Comparison of ENCODE assay signal across 32 cellular contexts in genomic region chr7:54885285-54885684, GRCh38.
"Had no signal": no experiment of that assay in that cellular context is flagged by ENCODE, and none has a peak within 500 bp of the region (broad histone marks: within the 10 kb centered on the region; RNA-seq: fewer than 3 reads in every experiment).

No MANE protein-coding gene starts in this region.

- H3K27me3 ChIP-seq: adrenal gland, body of pancreas, brain microvascular endothelial cell, breast epithelium had no signal

- H3K9me3 ChIP-seq: adrenal gland, body of pancreas, breast epithelium had no signal

- H3K4me3 ChIP-seq: adrenal gland, body of pancreas, breast epithelium had no signal

- DNase-seq: activated CD4-positive, alpha-beta memory T cell treated with anti-CD3 and anti-CD28 coated beads, Interleukin-2, amount 10 ng/mL, durations not matched to agents 7 days and 5 days; activated CD4-positive, alpha-beta T cell treated with anti-CD3 and anti-CD28 coated beads for 1 hour; activated CD4-positive, alpha-beta T cell treated with anti-CD3 and anti-CD28 coated beads for 36 hours; activated CD4-positive, alpha-beta T cell treated with anti-CD3 and anti-CD28 coated beads for 48 hours; activated CD4-positive, alpha-beta T cell treated with anti-CD3 and anti-CD28 coated beads, Interleukin-2, amount 10 ng/mL, durations not matched to agents 7 days and 5 days; activated CD4-positive, alpha-beta T cell treated with anti-CD3 and anti-CD28 coated beads, Interleukin-2, amount 50 U/mL, for 48 hours; activated CD4-positive, CD25-positive, alpha-beta regulatory T cell; activated CD8-positive, alpha-beta memory T cell treated with anti-CD3 and anti-CD28 coated beads for 24 hours; activated CD8-positive, alpha-beta memory T cell treated with anti-CD3 and anti-CD28 coated beads, Interleukin-2, amount 10 ng/mL, durations not matched to agents 7 days and 5 days; activated CD8-positive, alpha-beta memory T cell treated with anti-CD3 and anti-CD28 coated beads, Interleukin-2, amount 50 U/mL, for 48 hours; activated CD8-positive, alpha-beta T cell treated with anti-CD3 and anti-CD28 coated beads, Interleukin-2, amount 10 ng/mL, durations not matched to agents 7 days and 5 days; activated effector memory CD4-positive, alpha-beta T cell treated with Interleukin-2 at 50 U/mL for 16 hours; activated gamma-delta T cell; activated naive CD4-positive, alpha-beta T cell treated with anti-CD3 and anti-CD28 coated beads, Interleukin-2, amount 10 ng/mL, durations not matched to agents 7 days and 5 days; activated naive CD4-positive, alpha-beta T cell treated with Interleukin-2 at 50 U/mL for 16 hours; activated naive CD8-positive, alpha-beta T cell treated with anti-CD3 and anti-CD28 coated beads, Interleukin-2, amount 10 ng/mL, durations not matched to agents 7 days and 5 days; activated naive CD8-positive, alpha-beta T cell treated with anti-CD3 and anti-CD28 coated beads, Interleukin-2, amount 50 U/mL, for 24 hours; activated T-cell treated with anti-CD3 and anti-CD28 coated beads, Interleukin-2, amount 50 U/mL, for 24 hours; activated T-cell treated with anti-CD3 and anti-CD28 coated beads, Interleukin-2, amount 50 U/mL, for 48 hours; adrenal gland; amniotic stem cell; aorta; body of pancreas; brain microvascular endothelial cell; central memory CD4-positive, alpha-beta T cell; T-helper 2 cell; T-helper 9 cell; WERI-Rb-1 had no signal

- H3K27ac ChIP-seq: adrenal gland, body of pancreas, brain microvascular endothelial cell, breast epithelium, WERI-Rb-1 had no signal

- H3K4me1 ChIP-seq: breast epithelium had no signal

- ATAC-seq: activated CD4-positive, alpha-beta T cell treated with anti-CD3 and anti-CD28 coated beads for 36 hours; activated CD4-positive, CD25-positive, alpha-beta regulatory T cell treated with anti-CD3 and anti-CD28 coated beads, Interleukin-2, amount 50 U/mL, for 24 hours; activated CD8-positive, alpha-beta memory T cell treated with anti-CD3 and anti-CD28 coated beads, Interleukin-2, amount 10 ng/mL, durations not matched to agents 7 days and 5 days; activated CD8-positive, alpha-beta T cell treated with anti-CD3 and anti-CD28 coated beads, Interleukin-2, amount 10 ng/mL, durations not matched to agents 7 days and 5 days; activated naive CD8-positive, alpha-beta T cell treated with anti-CD3 and anti-CD28 coated beads, Interleukin-2, amount 50 U/mL, for 24 hours; body of pancreas; WTC11 had no signal

- H3K36me3 ChIP-seq: adrenal gland, brain microvascular endothelial cell, breast epithelium, WERI-Rb-1 had no signal

- FAIRE-seq: astrocyte had no signal
